In genomic region chr20:19628570-19629134, GRCh38 we compare ENCODE assay signal across 1 cellular context.
TF ChIP-seq lines count a peak whose summit lies in the region.

No MANE protein-coding gene starts in this region.

TF ChIP-seq in HepG2, 621 proteins besides CTCF, POLR2A, EP300 and RAD21 (continued from another document):
- TF ChIP-seq NKX3-1 (CRISPR knock-in tag; IDR thresholded peaks at IDR 0.05), result 0 out of 2 replicates have a peak, but pooled peaks have one; percentile 17
- 0 out of 2 replicates have a peak, but pooled peaks have one; percentile 34 for TF ChIP-seq THAP11 (CRISPR knock-in tag; IDR thresholded peaks at IDR 0.05)
- no peak for TF ChIP-seq SOX6 (IDR thresholded peaks at IDR 0.05)
- TF ChIP-seq SOX6 (CRISPR knock-in tag; IDR thresholded peaks at IDR 0.05), result peak; percentile 38; the same call in 1 of the 2 replicates
- no peak for TF ChIP-seq TP53 (CRISPR knock-in tag; conservative IDR thresholded peaks at IDR 0.05)
- TF ChIP-seq ZSCAN31 (CRISPR knock-in tag; IDR thresholded peaks at IDR 0.05; ENCODE audit: low read depth), result peak; percentile 59; the same call in 1 of the 2 replicates
- TF ChIP-seq ATF3 (CRISPR knock-in tag; IDR thresholded peaks at IDR 0.05), result peak; percentile 94
- 0 out of 2 replicates have a peak, but pooled peaks have one; percentile 29 for TF ChIP-seq FOXA3 (CRISPR knock-in tag; IDR thresholded peaks at IDR 0.05)
